Comparison of ENCODE assay signal across 22 cellular contexts in genomic region chr6:118674772-118675171, GRCh38.
"Had no signal": no experiment of that assay in that cellular context is flagged by ENCODE, and none has a peak within 500 bp of the region (broad histone marks: within the 10 kb centered on the region; RNA-seq: fewer than 3 reads in every experiment).

No MANE protein-coding gene starts in this region.

- H3K27me3 Mint-ChIP-seq: IgD-negative memory B cell had no signal

- H3K36me3 ChIP-seq: MG63, Peyer's patch, SJCRH30 had no signal

- H3K9me3 ChIP-seq: MG63, Peyer's patch, SJCRH30 had no signal

- H3K27ac ChIP-seq: HL-60, Peyer's patch, SJCRH30 had no signal

- H3K27ac Mint-ChIP-seq: IgD-negative memory B cell had no signal

- H3K4me3 Mint-ChIP-seq: IgD-negative memory B cell had no signal

- FAIRE-seq: HTR-8/SVneo had no signal

- H3K36me3 Mint-ChIP-seq: IgD-negative memory B cell had no signal

- H3K27me3 ChIP-seq: MG63, Peyer's patch, SJCRH30 had no signal

- H3K4me3 ChIP-seq: MG63, Peyer's patch, SJCRH30 had no signal

- ATAC-seq: Right ventricle myocardium inferior, SK-N-SH treated with all-trans-retinoic acid at 6 μM for 48 hours had no signal

- DNase-seq: KBM-7, MG63, NCI-H1092 treated with DMSO at 0.1 percent for 48 hours, NCI-H1436, NCI-H187, NCI-H2029, NCI-H2081 treated with DMSO at 0.1 percent for 48 hours, NCI-H2171, NCI-H226, NCI-H446, NCI-H510A, NCI-H524 treated with DMSO at 0.1 percent for 48 hours, NCI-H69, NCI-H774, Peyer's patch, SHP77 treated with DMSO at 0.1 percent for 48 hours, SJCRH30 had no signal

- H3K9me3 Mint-ChIP-seq: IgD-negative memory B cell had no signal

- H3K4me1 ChIP-seq: Peyer's patch had no signal
